In genomic region chr2:145652051-145652450, GRCh38 we compare ENCODE assay signal across 1 cellular context.
A peak's percentile ranks its signal among the peaks of the same experiment; 100 is the strongest.
TF ChIP-seq lines count a peak whose summit lies in the region.

No MANE protein-coding gene starts in this region.

TF ChIP-seq in K562, 482 proteins besides CTCF, POLR2A, EP300 and RAD21:
- peak; percentile 71 for TF ChIP-seq CEBPB (tag; IDR thresholded peaks at IDR 0.05)
- no peak for TF ChIP-seq SMARCB1 (IDR thresholded peaks at IDR 0.05; ENCODE audit: insufficient read length, low read depth)
- no peak for TF ChIP-seq ZBTB8A (IDR thresholded peaks at IDR 0.05; ENCODE audit: partially characterized antibody)
- TF ChIP-seq CEBPG (CRISPR knock-in tag; IDR thresholded peaks at IDR 0.05), result no peak
- 0 out of 4 replicates have a peak, but pooled peaks of 1 of the 2 experiments have one; percentile 37 for TF ChIP-seq CEBPG (tag; conservative IDR thresholded peaks at IDR 0.05 in 1 of 2, IDR thresholded peaks at IDR 0.05 in 1 of 2)
- TF ChIP-seq STAG1 (CRISPR knock-in tag; IDR thresholded peaks at IDR 0.05; ENCODE audit: borderline replicate concordance), result no peak
- no peak for TF ChIP-seq NR1H2 (CRISPR knock-in tag; IDR thresholded peaks at IDR 0.05)
- no peak for TF ChIP-seq BMI1 (IDR thresholded peaks at IDR 0.05; ENCODE audit: low read length)
- no peak for TF ChIP-seq ILF3 (IDR thresholded peaks at IDR 0.05; ENCODE audit: borderline replicate concordance)
- no peak for TF ChIP-seq PCBP2 (IDR thresholded peaks at IDR 0.05; ENCODE audit: low read depth, low read length, poor library complexity, severe bottlenecking)
- TF ChIP-seq SRSF3 (IDR thresholded peaks at IDR 0.05; ENCODE audit: insufficient read depth, low read length), result no peak
- no peak for TF ChIP-seq ADNP (tag; IDR thresholded peaks at IDR 0.05)
- TF ChIP-seq TAL1 (IDR thresholded peaks at IDR 0.05), result no peak
